In genomic region chr12:109084425-109084824, GRCh38 we compare ENCODE assay signal across 1 cellular context.
TF ChIP-seq lines count a peak whose summit lies in the region.

No MANE protein-coding gene starts in this region.

TF ChIP-seq in HepG2, 621 proteins besides CTCF, POLR2A, EP300 and RAD21 (continued from another document):
- TF ChIP-seq GTF3A (CRISPR knock-in tag; conservative IDR thresholded peaks at IDR 0.05) (no peak), PLRG1 (conservative IDR thresholded peaks at IDR 0.05) (no peak), FOXA3 (CRISPR knock-in tag; IDR thresholded peaks at IDR 0.05) (0 out of 2 replicates have a peak, but pooled peaks have one; percentile 5), BCLAF1 (IDR thresholded peaks at IDR 0.05) (no peak), ZNF142 (CRISPR knock-in tag; IDR thresholded peaks at IDR 0.05) (no peak), FIP1L1 (IDR thresholded peaks at IDR 0.05; ENCODE audit: borderline replicate concordance, insufficient read depth, low read depth, low read length) (no peak), HIC2 (CRISPR knock-in tag; IDR thresholded peaks at IDR 0.05; ENCODE audit: low read depth) (no peak), FOXJ3 (CRISPR knock-in tag; IDR thresholded peaks at IDR 0.05; ENCODE audit: borderline replicate concordance) (no peak), ISL2 (CRISPR knock-in tag; IDR thresholded peaks at IDR 0.05) (no peak), ZFY (CRISPR knock-in tag; IDR thresholded peaks at IDR 0.05) (no peak), HNF1B (CRISPR knock-in tag; IDR thresholded peaks at IDR 0.05) (peak; percentile 62), CEBPG (CRISPR knock-in tag; IDR thresholded peaks at IDR 0.05) (peak; percentile 63), PRDM10 (CRISPR knock-in tag; IDR thresholded peaks at IDR 0.05; ENCODE audit: low read depth) (no peak), XRCC5 (optimal IDR thresholded peaks at IDR 0.05; ENCODE audit: low read length) (no peak), KLF13 (CRISPR knock-in tag; IDR thresholded peaks at IDR 0.05) (no peak), ZNF629 (CRISPR knock-in tag; conservative IDR thresholded peaks at IDR 0.05) (no peak), RARA (CRISPR knock-in tag; IDR thresholded peaks at IDR 0.05) (no peak), SAFB2 (CRISPR knock-in tag; IDR thresholded peaks at IDR 0.05; ENCODE audit: borderline replicate concordance, low read depth) (no peak), GATAD2A (CRISPR knock-in tag; IDR thresholded peaks at IDR 0.05) (no peak), FOSL2 (CRISPR knock-in tag; IDR thresholded peaks at IDR 0.05) (no peak), TFDP2 (CRISPR knock-in tag; IDR thresholded peaks at IDR 0.05) (no peak), HOMEZ (CRISPR knock-in tag; IDR thresholded peaks at IDR 0.05; ENCODE audit: low read depth) (peak; percentile 54; the same call in 1 of the 2 replicates), ZNF256 (CRISPR knock-in tag; conservative IDR thresholded peaks at IDR 0.05) (no peak), TOPORS (CRISPR knock-in tag; IDR thresholded peaks at IDR 0.05) (no peak), ZBTB26 (CRISPR knock-in tag; IDR thresholded peaks at IDR 0.05; ENCODE audit: borderline replicate concordance) (no peak), SYNCRIP (IDR thresholded peaks at IDR 0.05; ENCODE audit: insufficient read depth, low read depth, low read length) (no peak)
